20 cellular contexts compared by ENCODE assay signal in genomic region chr2:49444005-49444404, GRCh38.
"Had no signal": no experiment of that assay in that cellular context is flagged by ENCODE, and none has a peak within 500 bp of the region (broad histone marks: within the 10 kb centered on the region; RNA-seq: fewer than 3 reads in every experiment).

No MANE protein-coding gene starts in this region.

- H3K4me1 Mint-ChIP-seq: naive B cell; naive thymus-derived CD8-positive, alpha-beta T cell had no signal

- ATAC-seq: foreskin keratinocyte; gastroesophageal sphincter; heart right ventricle; left cardiac atrium; left lung; left ventricle myocardium superior; lower lobe of right lung; mucosa of descending colon; naive thymus-derived CD8-positive, alpha-beta T cell had no signal

- H3K4me3 ChIP-seq: coronary artery, dorsolateral prefrontal cortex, esophagus muscularis mucosa, gastroesophageal sphincter, heart right ventricle, left lung, lower lobe of right lung, mucosa of descending colon had no signal

- H3K27me3 Mint-ChIP-seq: naive B cell; naive thymus-derived CD8-positive, alpha-beta T cell had no signal

- H3K36me3 ChIP-seq: esophagus muscularis mucosa, gastroesophageal sphincter, heart right ventricle, left lung, lower lobe of right lung had no signal

- H3K4me1 ChIP-seq: esophagus muscularis mucosa, foreskin keratinocyte, gastroesophageal sphincter, heart right ventricle, left lung, lower lobe of right lung had no signal

- H3K27ac Mint-ChIP-seq: mesothelial cell of epicardium; naive B cell; naive thymus-derived CD8-positive, alpha-beta T cell had no signal

- DNase-seq: dermis blood vessel endothelial cell; dorsolateral prefrontal cortex; effector CD4-positive, alpha-beta T cell; effector memory CD4-positive, alpha-beta T cell; foreskin keratinocyte; glutamatergic neuron; head of caudate nucleus; heart right ventricle; hippocampal formation; left cardiac atrium; left lung; left ventricle myocardium superior; lower lobe of right lung; mucosa of descending colon; naive B cell; naive thymus-derived CD8-positive, alpha-beta T cell had no signal

- H3K27ac ChIP-seq: coronary artery, dorsolateral prefrontal cortex, esophagus muscularis mucosa, foreskin keratinocyte, gastroesophageal sphincter, heart right ventricle, left lung, lower lobe of right lung had no signal

- H3K9me3 Mint-ChIP-seq: mesothelial cell of epicardium had no signal

- H3K4me3 Mint-ChIP-seq: mesothelial cell of epicardium; naive B cell; naive thymus-derived CD8-positive, alpha-beta T cell had no signal

- H3K27me3 ChIP-seq: dorsolateral prefrontal cortex, esophagus muscularis mucosa, foreskin keratinocyte, gastroesophageal sphincter had no signal

- H3K36me3 Mint-ChIP-seq: mesothelial cell of epicardium; naive B cell; naive thymus-derived CD8-positive, alpha-beta T cell had no signal
